17 cellular contexts compared by ENCODE assay signal in genomic region chr1:220056374-220056773, GRCh38. TPM values are rescaled to one million over a fixed set of nuclear protein-coding genes. Genes with fewer than 3 reads are reported as not detected.
DNase-seq lines count a peak whose midpoint lies in the region; ATAC-seq and TF ChIP-seq lines count a peak whose summit lies in the region.
"Had no signal": no experiment of that assay in that cellular context is flagged by ENCODE, and none has a peak within 500 bp of the region (broad histone marks: within the 10 kb centered on the region; RNA-seq: fewer than 3 reads in every experiment).

No MANE protein-coding gene starts in this region.

- TF ChIP-seq CTCF in natural killer cell (IDR thresholded peaks at IDR 0.05) (no peak), osteocyte (IDR thresholded peaks at IDR 0.05) (no peak), vagina (IDR thresholded peaks at IDR 0.05) (no peak)

- no peak overlapping the region for H3K27ac ChIP-seq in CD4-positive, CD25-positive, alpha-beta regulatory T cell (ENCODE audit: insufficient read depth, low read length, poor library complexity, severe bottlenecking)
- no peak overlapping the region for H3K27ac ChIP-seq in vagina
- H3K27ac ChIP-seq: BLaER1 treated with 17β-estradiol and CSF1 and Interleukin-3, amounts not matched to agents 10 nM and 100 nM; PC-9 had no signal

- peak overlapping the region; percentile 44 for H3K27ac Mint-ChIP-seq in activated CD4-positive, alpha-beta T cell treated with anti-CD3 and anti-CD28 coated beads, Interleukin-2, amount 10 ng/mL, durations not matched to agents 7 days and 5 days
- H3K27ac Mint-ChIP-seq in CD4-positive, CD25-positive, alpha-beta regulatory T cell = peak overlapping the region; percentile 56 to 80 (median 70)
- peak overlapping the region; percentile 43 for H3K27ac Mint-ChIP-seq in activated T-helper 17 cell treated with anti-CD3 and anti-CD28 coated beads, Interleukin-2, amount 50 U/mL, for 72 hours
- H3K27ac Mint-ChIP-seq in natural killer cell (peak overlapping the region; percentile 87 to 89), osteocyte (ENCODE audit: unreplicated experiment) (no peak overlapping the region)

- no peak overlapping the region for H3K4me3 ChIP-seq in CD4-positive, CD25-positive, alpha-beta regulatory T cell (ENCODE audit: low read depth, low read length)
- no peak overlapping the region for H3K4me3 ChIP-seq in vagina
- H3K4me3 ChIP-seq: BLaER1 treated with 17β-estradiol and CSF1 and Interleukin-3, amounts not matched to agents 10 nM and 100 nM; HAP-1; MG63; PC-9 had no signal

- no peaks in the 10 kb centered on the region for H3K4me1 ChIP-seq in CD4-positive, CD25-positive, alpha-beta regulatory T cell (ENCODE audit: control insufficient read depth, insufficient read depth, low read length, poor library complexity, severe bottlenecking)
- H3K4me1 ChIP-seq in vagina = no peaks in the 10 kb centered on the region
- H3K4me1 ChIP-seq: BLaER1 treated with 17β-estradiol and CSF1 and Interleukin-3, amounts not matched to agents 10 nM and 100 nM; Caco-2 had no signal

- no peaks in the 10 kb centered on the region for H3K9me3 ChIP-seq in CD4-positive, CD25-positive, alpha-beta regulatory T cell (ENCODE audit: control insufficient read depth in 2 of 2, low read length in 2 of 2)
- H3K9me3 ChIP-seq in vagina = no peaks in the 10 kb centered on the region
- H3K9me3 ChIP-seq: BLaER1 treated with 17β-estradiol and CSF1 and Interleukin-3, amounts not matched to agents 10 nM and 100 nM; Caco-2; HAP-1; MG63 had no signal

- H3K27me3 Mint-ChIP-seq in activated CD4-positive, alpha-beta T cell treated with anti-CD3 and anti-CD28 coated beads, Interleukin-2, amount 10 ng/mL, durations not matched to agents 7 days and 5 days = no peaks in the 10 kb centered on the region
- H3K27me3 Mint-ChIP-seq in CD4-positive, CD25-positive, alpha-beta regulatory T cell = no peaks in the 10 kb centered on the region
- H3K27me3 Mint-ChIP-seq in activated T-helper 17 cell treated with anti-CD3 and anti-CD28 coated beads, Interleukin-2, amount 50 U/mL, for 72 hours = no peaks in the 10 kb centered on the region
- no peaks in the 10 kb centered on the region for H3K27me3 Mint-ChIP-seq in natural killer cell (ENCODE audit: low read depth in 2 of 2)
- no peaks in the 10 kb centered on the region for H3K27me3 Mint-ChIP-seq in osteocyte (ENCODE audit: unreplicated experiment)

- peaks cover 5% of the 10 kb centered on the region for H3K4me1 Mint-ChIP-seq in activated CD4-positive, alpha-beta T cell treated with anti-CD3 and anti-CD28 coated beads, Interleukin-2, amount 10 ng/mL, durations not matched to agents 7 days and 5 days
- H3K4me1 Mint-ChIP-seq in CD4-positive, CD25-positive, alpha-beta regulatory T cell = peaks cover 0 to 5% (median 0%) of the 10 kb centered on the region in 4 donors
- peaks cover 4% of the 10 kb centered on the region for H3K4me1 Mint-ChIP-seq in activated T-helper 17 cell treated with anti-CD3 and anti-CD28 coated beads, Interleukin-2, amount 50 U/mL, for 72 hours
- peaks cover 11 to 21% of the 10 kb centered on the region in 2 donors for H3K4me1 Mint-ChIP-seq in natural killer cell
- H3K4me1 Mint-ChIP-seq in osteocyte (ENCODE audit: unreplicated experiment) = no peaks in the 10 kb centered on the region

- peaks cover 18% of the 10 kb centered on the region for H3K36me3 ChIP-seq in CD4-positive, CD25-positive, alpha-beta regulatory T cell (ENCODE audit: control insufficient read depth, insufficient read depth, low read length)
- peaks cover 0 to 18% of the 10 kb centered on the region in 2 donors for H3K36me3 ChIP-seq in vagina

- no peak for ATAC-seq in CD4-positive, CD25-positive, alpha-beta regulatory T cell (ENCODE audit: low read depth in 2 of 2)
- ATAC-seq in activated T-helper 17 cell treated with anti-CD3 and anti-CD28 coated beads, Interleukin-2, amount 50 U/mL, for 72 hours (replicated peaks) = no peak
- peak; percentile 96 to 100 (median 97) for ATAC-seq in natural killer cell
- ATAC-seq in GM21825 (IDR thresholded peaks at IDR 0.05; ENCODE audit: unreplicated experiment) = no peak

- intact Hi-C loops in natural killer cell (cut with micrococcal nuclease) (no loop called here), vagina (cut with DNase I) (no loop called here)

- DNase-seq in activated CD4-positive, alpha-beta T cell treated with anti-CD3 and anti-CD28 coated beads, Interleukin-2, amount 10 ng/mL, durations not matched to agents 7 days and 5 days = no peak
- no peak for DNase-seq in activated CD4-positive, alpha-beta T cell treated with anti-CD3 and anti-CD28 coated beads for 1 hour
- DNase-seq in CD4-positive, CD25-positive, alpha-beta regulatory T cell = peak in 1 of 3 donors; percentile 11
- DNase-seq in natural killer cell = no peak
- no peak for DNase-seq in osteocyte (ENCODE audit: extremely low spot score, unreplicated experiment)
- no peak for DNase-seq in vagina (ENCODE audit: extremely low spot score in 2 of 2)
- DNase-seq: Caco-2, MG63, NCI-H1092 treated with DMSO at 0.1 percent for 48 hours, NCI-H187, NCI-H446, NCI-H748 treated with DMSO at 0.1 percent for 48 hours, PC-9 had no signal

- H3K4me3 Mint-ChIP-seq in activated CD4-positive, alpha-beta T cell treated with anti-CD3 and anti-CD28 coated beads, Interleukin-2, amount 10 ng/mL, durations not matched to agents 7 days and 5 days = no peak overlapping the region
- H3K4me3 Mint-ChIP-seq in CD4-positive, CD25-positive, alpha-beta regulatory T cell = no peak overlapping the region
- H3K4me3 Mint-ChIP-seq in activated T-helper 17 cell treated with anti-CD3 and anti-CD28 coated beads, Interleukin-2, amount 50 U/mL, for 72 hours = no peak overlapping the region
- H3K4me3 Mint-ChIP-seq in natural killer cell (peak overlapping the region; percentile 80), osteocyte (ENCODE audit: unreplicated experiment) (no peak overlapping the region)

- H3K27me3 ChIP-seq in CD4-positive, CD25-positive, alpha-beta regulatory T cell (ENCODE audit: control insufficient read depth, insufficient read depth, low read length) = no peaks in the 10 kb centered on the region
- H3K27me3 ChIP-seq in vagina = no peaks in the 10 kb centered on the region
- H3K27me3 ChIP-seq: BLaER1 treated with 17β-estradiol and CSF1 and Interleukin-3, amounts not matched to agents 10 nM and 100 nM; MG63 had no signal

- H3K36me3 Mint-ChIP-seq in activated CD4-positive, alpha-beta T cell treated with anti-CD3 and anti-CD28 coated beads, Interleukin-2, amount 10 ng/mL, durations not matched to agents 7 days and 5 days (ENCODE audit: low read depth) = peaks cover 6% of the 10 kb centered on the region
- peaks cover 19% of the 10 kb centered on the region for H3K36me3 Mint-ChIP-seq in CD4-positive, CD25-positive, alpha-beta regulatory T cell
- H3K36me3 Mint-ChIP-seq in activated T-helper 17 cell treated with anti-CD3 and anti-CD28 coated beads, Interleukin-2, amount 50 U/mL, for 72 hours (ENCODE audit: low read depth) = peaks cover 38% of the 10 kb centered on the region
- H3K36me3 Mint-ChIP-seq in natural killer cell (no peaks in the 10 kb centered on the region), osteocyte (ENCODE audit: unreplicated experiment) (peaks cover 14% of the 10 kb centered on the region)

- CTCF ChIA-PET in activated CD4-positive, alpha-beta T cell treated with anti-CD3 and anti-CD28 coated beads, Interleukin-2, amount 10 ng/mL, durations not matched to agents 7 days and 5 days (lab: Charles Lee) = no interaction called here

- POLR2A ChIA-PET in activated CD4-positive, alpha-beta T cell treated with anti-CD3 and anti-CD28 coated beads, Interleukin-2, amount 10 ng/mL, durations not matched to agents 7 days and 5 days (lab: Charles Lee) = no interaction called here

- H3K9me3 Mint-ChIP-seq in activated CD4-positive, alpha-beta T cell treated with anti-CD3 and anti-CD28 coated beads, Interleukin-2, amount 10 ng/mL, durations not matched to agents 7 days and 5 days = no peaks in the 10 kb centered on the region
- no peaks in the 10 kb centered on the region for H3K9me3 Mint-ChIP-seq in CD4-positive, CD25-positive, alpha-beta regulatory T cell
- no peaks in the 10 kb centered on the region for H3K9me3 Mint-ChIP-seq in activated T-helper 17 cell treated with anti-CD3 and anti-CD28 coated beads, Interleukin-2, amount 50 U/mL, for 72 hours
- H3K9me3 Mint-ChIP-seq in natural killer cell (no peaks in the 10 kb centered on the region), osteocyte (ENCODE audit: unreplicated experiment) (no peaks in the 10 kb centered on the region)

- no peak for TF ChIP-seq POLR2A in vagina (IDR thresholded peaks at IDR 0.05)

RNA-seq across cellular contexts. Expression of gene EPRS1, which starts 10.1 kb away (rescaled TPM):
- total RNA-seq in activated CD4-positive, alpha-beta T cell treated with anti-CD3 and anti-CD28 coated beads, Interleukin-2, amount 10 ng/mL, durations not matched to agents 7 days and 5 days = 100 to 1,000 TPM; 112 to 135 TPM
- 45.0 TPM for total RNA-seq in CD4-positive, CD25-positive, alpha-beta regulatory T cell
- 10 to 100 TPM; 39.9 to 51.1 (median 43.0) TPM for polyA plus RNA-seq in CD4-positive, CD25-positive, alpha-beta regulatory T cell
- total RNA-seq in activated T-helper 17 cell treated with anti-CD3 and anti-CD28 coated beads, Interleukin-2, amount 50 U/mL, for 72 hours = 100 to 1,000 TPM; 145 to 173 TPM
- total RNA-seq in natural killer cell = 10 to 100 TPM; 46.8 to 61.2 (median 47.4) TPM
- 158 and 165 TPM in 2 replicates for total RNA-seq in osteocyte
- 36.3 TPM for total RNA-seq in vagina

RNA-seq across cellular contexts. Expression of gene BPNT1, which starts 33.2 kb away (rescaled TPM):
- 10 to 100 TPM; 23.4 to 23.8 TPM for total RNA-seq in activated CD4-positive, alpha-beta T cell treated with anti-CD3 and anti-CD28 coated beads, Interleukin-2, amount 10 ng/mL, durations not matched to agents 7 days and 5 days
- 7.7 TPM for total RNA-seq in CD4-positive, CD25-positive, alpha-beta regulatory T cell
- polyA plus RNA-seq in CD4-positive, CD25-positive, alpha-beta regulatory T cell = 10 to 100 TPM; 15.0 to 24.0 (median 16.0) TPM
- total RNA-seq in activated T-helper 17 cell treated with anti-CD3 and anti-CD28 coated beads, Interleukin-2, amount 50 U/mL, for 72 hours = 10 to 100 TPM; 30.9 to 40.3 TPM
- 10 to 100 TPM in 1 of 3 donors, 1 to 10 TPM in 2; 8.8 to 11.6 (median 8.9) TPM for total RNA-seq in natural killer cell
- total RNA-seq in osteocyte = 23.3 and 24.6 TPM in 2 replicates
- total RNA-seq in vagina = 26.5 TPM

RNA-seq across cellular contexts. Expression of gene IARS2, which starts 37.6 kb away (rescaled TPM):
- total RNA-seq in activated CD4-positive, alpha-beta T cell treated with anti-CD3 and anti-CD28 coated beads, Interleukin-2, amount 10 ng/mL, durations not matched to agents 7 days and 5 days = 10 to 100 TPM; 55.4 to 55.8 TPM
- total RNA-seq in CD4-positive, CD25-positive, alpha-beta regulatory T cell = 26.7 TPM
- polyA plus RNA-seq in CD4-positive, CD25-positive, alpha-beta regulatory T cell = 10 to 100 TPM; 49.7 to 61.3 (median 55.2) TPM
- total RNA-seq in activated T-helper 17 cell treated with anti-CD3 and anti-CD28 coated beads, Interleukin-2, amount 50 U/mL, for 72 hours = 10 to 100 TPM; 56.0 to 83.6 TPM
- 10 to 100 TPM; 27.5 to 35.0 (median 34.0) TPM for total RNA-seq in natural killer cell
- 65.6 and 67.0 TPM in 2 replicates for total RNA-seq in osteocyte
- 37.6 TPM for total RNA-seq in vagina

Comparison
In these comparisons a context has a peak if more than half of its experiments do, and no peak if none do; other contexts are left out.
1. ATAC-seq: peak in natural killer cell (3 of 3); none in CD4-positive, CD25-positive, alpha-beta regulatory T cell (0 of 2), activated T-helper 17 cell treated with anti-CD3 and anti-CD28 coated beads, Interleukin-2, amount 50 U/mL, for 72 hours (single experiment) and GM21825 (single experiment).